In genomic region chr13:97441414-97441813, GRCh38 we compare ENCODE assay signal across 16 cellular contexts. TPM values are rescaled to one million over a fixed set of nuclear protein-coding genes. Genes with fewer than 3 reads are reported as not detected.
DNase-seq lines count a peak whose midpoint lies in the region; ATAC-seq and TF ChIP-seq lines count a peak whose summit lies in the region.
"Had no signal": no experiment of that assay in that cellular context is flagged by ENCODE, and none has a peak within 500 bp of the region (broad histone marks: within the 10 kb centered on the region; RNA-seq: fewer than 3 reads in every experiment).

No MANE protein-coding gene starts in this region.

- H3K27me3 ChIP-seq in esophagus squamous epithelium, result no peaks in the 10 kb centered on the region
- H3K27me3 ChIP-seq in left ventricle myocardium inferior (ENCODE audit: low read depth), result no peaks in the 10 kb centered on the region

- DNase-seq in esophagus squamous epithelium (lab: John Stamatoyannopoulos, UW) (no peak), left ventricle myocardium inferior (no peak), GM20000 (ENCODE audit: low spot score) (no peak), AML-193 (lab: John Stamatoyannopoulos, UW) (no peak)
- DNase-seq: activated effector memory CD4-positive, alpha-beta T cell treated with anti-CD3 and anti-CD28 coated beads, Interleukin-2, amount 50 U/mL, for 16 hours; anterior cingulate cortex; C1 segment of cervical spinal cord; DMS79 treated with DMSO at 0.1 percent for 48 hours; immature natural killer cell; NCI-H187 treated with DMSO at 0.1 percent for 48 hours; SK-N-SH; substantia nigra had no signal

- TF ChIP-seq POLR2A in esophagus squamous epithelium (IDR thresholded peaks at IDR 0.05), result no peak

- H3K36me3 ChIP-seq in esophagus squamous epithelium, result peaks cover 0 to 10% (median 0%) of the 10 kb centered on the region in 3 donors
- H3K36me3 ChIP-seq in left ventricle myocardium inferior, result peaks cover 9% of the 10 kb centered on the region

- TF ChIP-seq CTCF in esophagus squamous epithelium (IDR thresholded peaks at IDR 0.05) (no peak), left ventricle myocardium inferior (IDR thresholded peaks at IDR 0.05; ENCODE audit: borderline replicate concordance) (no peak), GM20000 (IDR thresholded peaks at IDR 0.05; ENCODE audit: extremely low read depth, missing control alignments) (no peak)

- no peak overlapping the region for H3K4me3 ChIP-seq in esophagus squamous epithelium
- H3K4me3 ChIP-seq in left ventricle myocardium inferior, result no peak overlapping the region

- intact Hi-C loops in esophagus squamous epithelium (cut with DNase I) (no loop called here), left ventricle myocardium inferior (cut with micrococcal nuclease) (no loop called here)

- peaks cover 0 to 32% (median 4%) of the 10 kb centered on the region in 3 donors for H3K4me1 ChIP-seq in esophagus squamous epithelium
- peaks cover 56% of the 10 kb centered on the region for H3K4me1 ChIP-seq in left ventricle myocardium inferior

- peak; percentile 56 for ATAC-seq in GM19025 (IDR thresholded peaks at IDR 0.05; ENCODE audit: low read depth, unreplicated experiment)
- ATAC-seq in GM21786 (IDR thresholded peaks at IDR 0.05; ENCODE audit: unreplicated experiment), result peak; percentile 67
- peak; percentile 63 for ATAC-seq in HG03095 (IDR thresholded peaks at IDR 0.05; ENCODE audit: unreplicated experiment)

- no peaks in the 10 kb centered on the region for H3K9me3 ChIP-seq in esophagus squamous epithelium
- H3K9me3 ChIP-seq in left ventricle myocardium inferior (replicated peaks), result no peaks in the 10 kb centered on the region
- H3K9me3 ChIP-seq: SK-N-SH had no signal

- no peak overlapping the region for H3K27ac ChIP-seq in esophagus squamous epithelium
- no peak overlapping the region for H3K27ac ChIP-seq in left ventricle myocardium inferior (replicated peaks)
- H3K27ac ChIP-seq: epithelial cell of prostate had no signal

RNA-seq across cellular contexts. Expression of gene RAP2A, which starts 7.4 kb away (rescaled TPM):
- total RNA-seq in esophagus squamous epithelium, result 10 to 100 TPM; 20.3 to 29.1 (median 26.7) TPM
- 15.1 TPM for total RNA-seq in left ventricle myocardium inferior
